11 cellular contexts compared by ENCODE assay signal in the genomic region with DNA sequence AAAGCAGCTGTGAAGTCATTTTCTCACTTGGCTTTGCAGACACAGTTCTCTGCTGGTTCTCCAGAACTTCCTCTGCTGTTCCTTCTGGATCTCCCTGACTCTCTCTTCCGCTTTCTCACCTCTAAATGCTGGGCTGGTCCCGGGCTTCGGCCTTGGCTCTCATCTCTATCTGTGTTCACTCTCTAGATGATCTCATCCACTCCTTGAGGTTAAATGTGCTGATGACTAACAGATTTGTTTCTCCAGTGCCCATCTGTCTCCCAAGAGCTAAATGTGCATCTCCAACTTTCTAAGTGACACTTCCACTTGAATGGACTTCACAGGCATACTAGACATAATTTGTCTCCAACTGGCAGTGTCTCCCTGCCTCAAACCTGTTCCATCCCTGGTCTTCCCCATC.
DNase-seq lines count a peak whose midpoint lies in the region; ATAC-seq, FAIRE-seq and TF ChIP-seq lines count a peak whose summit lies in the region.
"Had no signal": no experiment of that assay in that cellular context is flagged by ENCODE, and none has a peak within 500 bp of the region (broad histone marks: within the 10 kb centered on the region; RNA-seq: fewer than 3 reads in every experiment).

No MANE protein-coding gene starts in this region.

- H3K27ac ChIP-seq in SJCRH30, result no peak overlapping the region
- H3K27ac ChIP-seq: 22Rv1 had no signal

- no peak for TF ChIP-seq CTCF in fibroblast of mammary gland (conservative IDR thresholded peaks at IDR 0.05; ENCODE audit: control insufficient read depth, insufficient read depth, low read depth, low read length)

- H3K36me3 Mint-ChIP-seq in stimulated activated memory B cell treated with anti-CD40 and anti-IgM and Interleukin-4, amounts not matched to agents 10 μg/mL and 1 μg/mL and 100 μg/mL, for 72 hours, result peaks cover 36% of the 10 kb centered on the region

- H3K9me3 Mint-ChIP-seq in stimulated activated memory B cell treated with anti-CD40 and anti-IgM and Interleukin-4, amounts not matched to agents 10 μg/mL and 1 μg/mL and 100 μg/mL, for 72 hours, result no peaks in the 10 kb centered on the region

- H3K27me3 ChIP-seq in SJCRH30, result no peaks in the 10 kb centered on the region

- DNase-seq in DMS53 (lab: John Stamatoyannopoulos, UW), result peak; percentile 3
- DNase-seq in DMS53 treated with DMSO at 0.1 percent for 48 hours (lab: John Stamatoyannopoulos, UW; ENCODE audit: unreplicated experiment), result no peak
- DNase-seq in RCC 7860 (ENCODE audit: low spot score), result peak; percentile 61
- DNase-seq in fibroblast of mammary gland (ENCODE audit: low read depth), result peak; percentile 82
- DNase-seq in SJCRH30, result no peak
- no peak for DNase-seq in NCI-H2196 (lab: John Stamatoyannopoulos, UW; ENCODE audit: unreplicated experiment)
- no peak for DNase-seq in NCI-H187 treated with DMSO at 0.1 percent for 48 hours (lab: John Stamatoyannopoulos, UW)
- DNase-seq: amniotic stem cell had no signal

- no peak overlapping the region for H3K4me3 ChIP-seq in fibroblast of mammary gland (ENCODE audit: control insufficient read depth, low read depth, low read length)
- H3K4me3 ChIP-seq in SJCRH30, result no peak overlapping the region

- H3K9me3 ChIP-seq in SJCRH30 (replicated peaks), result no peaks in the 10 kb centered on the region; the same call in 1 of the 2 replicates

- no peak overlapping the region for H3K4me3 Mint-ChIP-seq in stimulated activated memory B cell treated with anti-CD40 and anti-IgM and Interleukin-4, amounts not matched to agents 10 μg/mL and 1 μg/mL and 100 μg/mL, for 72 hours

- no peaks in the 10 kb centered on the region; the same call in 1 of the 2 replicates for H3K4me1 ChIP-seq in SJCRH30

- peak overlapping the region; percentile 50 for H3K27ac Mint-ChIP-seq in stimulated activated memory B cell treated with anti-CD40 and anti-IgM and Interleukin-4, amounts not matched to agents 10 μg/mL and 1 μg/mL and 100 μg/mL, for 72 hours

- peaks cover 92% of the 10 kb centered on the region for H3K4me1 Mint-ChIP-seq in stimulated activated memory B cell treated with anti-CD40 and anti-IgM and Interleukin-4, amounts not matched to agents 10 μg/mL and 1 μg/mL and 100 μg/mL, for 72 hours

- H3K27me3 Mint-ChIP-seq in stimulated activated memory B cell treated with anti-CD40 and anti-IgM and Interleukin-4, amounts not matched to agents 10 μg/mL and 1 μg/mL and 100 μg/mL, for 72 hours, result no peaks in the 10 kb centered on the region

- peak; percentile 78 for FAIRE-seq in RCC 7860 (lab: Jason Lieb, UNC)
- FAIRE-seq: islet of Langerhans had no signal

- no peak for ATAC-seq in stimulated activated memory B cell treated with anti-CD40 and anti-IgM and Interleukin-4, amounts not matched to agents 10 μg/mL and 1 μg/mL and 100 μg/mL, for 72 hours

- no peaks in the 10 kb centered on the region for H3K36me3 ChIP-seq in SJCRH30

Comparison
In these comparisons a context has a peak if more than half of its experiments do, and no peak if none do; other contexts are left out.
1. DNase-seq: peak in DMS53 (single experiment), RCC 7860 (single experiment) and fibroblast of mammary gland (single experiment); none in DMS53 treated with DMSO at 0.1 percent for 48 hours (single experiment), SJCRH30 (0 of 2), NCI-H2196 (single experiment) and NCI-H187 treated with DMSO at 0.1 percent for 48 hours (single experiment).